Comparison of ENCODE assay signal across 15 cellular contexts in the genomic region with DNA sequence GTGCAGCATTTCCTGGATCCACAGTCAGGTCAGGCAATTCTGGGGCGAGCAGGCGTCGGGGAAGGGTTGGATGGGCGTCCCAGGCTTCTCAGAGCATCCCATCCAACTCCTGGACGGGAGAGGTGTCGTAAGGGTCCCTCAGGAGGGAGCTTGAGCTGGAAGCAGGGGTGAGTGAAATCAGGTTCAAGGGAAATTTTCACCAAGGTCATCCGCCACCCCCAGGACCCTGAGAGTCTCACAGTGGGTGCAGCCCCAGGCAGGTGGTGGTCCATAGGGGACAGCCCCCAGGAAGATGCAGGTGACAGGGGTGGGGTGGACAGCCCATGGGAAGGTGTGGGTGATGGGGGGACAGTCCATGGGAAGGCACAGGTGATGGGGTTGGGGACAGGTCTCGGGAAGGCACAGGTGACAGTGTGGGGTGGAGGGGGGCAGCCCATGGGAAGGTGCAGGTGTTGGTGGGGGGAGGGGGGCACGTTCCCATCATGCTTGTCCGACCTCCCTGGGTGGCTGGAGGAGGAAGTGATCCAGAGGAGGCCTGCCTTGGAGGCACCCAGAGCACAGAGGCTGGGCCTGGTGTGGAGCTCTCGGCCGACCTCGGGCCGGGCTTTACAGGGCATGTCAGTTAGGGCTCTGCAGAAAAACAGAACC. TPM values are rescaled to one million over a fixed set of nuclear protein-coding genes. Genes with fewer than 3 reads are reported as not detected.
A peak's percentile ranks its signal among the peaks of the same experiment; 100 is the strongest.
DNase-seq lines count a peak whose midpoint lies in the region; ATAC-seq, FAIRE-seq and TF ChIP-seq lines count a peak whose summit lies in the region.
"Had no signal": no experiment of that assay in that cellular context is flagged by ENCODE, and none has a peak within 500 bp of the region (broad histone marks: within the 10 kb centered on the region; RNA-seq: fewer than 3 reads in every experiment).

No MANE protein-coding gene starts in this region.

- peaks cover 17 to 33% (median 29%) of the 10 kb centered on the region in 11 experiments for H3K27me3 ChIP-seq in BLaER1 treated with 17β-estradiol and CSF1 and Interleukin-3, amounts not matched to agents 10 nM and 100 nM
- H3K27me3 ChIP-seq in GM12878 (replicated peaks in 1 of 2; ENCODE audit: control insufficient read depth in 2 of 2, insufficient read depth in 2 of 2, low read length in 1 of 2) = no peaks in the 10 kb centered on the region
- no peaks in the 10 kb centered on the region for H3K27me3 ChIP-seq in osteoblast (ENCODE audit: insufficient read depth, low read length)

- CTCF ChIA-PET in GM12878 (lab: Yijun Ruan, JAX) = interaction anchor here (1.1 to 2.3 kb wide), 2 partner anchors 33 to 52 kb away, joined by 3 to 5 read pairs; no protein-coding TSS in a partner anchor

- no TSS peak for BruUV-seq in GM12878 (replicated peaks; lab: Mats Ljungman, UMichigan)

- SMC1A ChIA-PET in GM12878 (lab: Charles Lee; ENCODE audit: uncharacterized antibody, unreplicated experiment) = interaction anchor here (1.0 kb wide), 1 partner anchor 13 kb away, joined by 3 read pairs; no protein-coding TSS in a partner anchor

- FAIRE-seq in GM12891 (lab: Jason Lieb, UNC) (no peak), GM12878 (lab: Jason Lieb, UNC) (no peak)
- FAIRE-seq: GM18507, TTC549 had no signal

- RAD21 ChIA-PET in GM12878 (lab: Charles Lee; ENCODE audit: unreplicated experiment) = interaction anchor here (1.8 kb wide), 1 partner anchor 53 kb away, joined by 5 read pairs; no protein-coding TSS in a partner anchor

- peak overlapping the region; percentile 89 to 97 (median 94) for H3K4me2 ChIP-seq in BLaER1 treated with 17β-estradiol and CSF1 and Interleukin-3, amounts not matched to agents 10 nM and 100 nM
- H3K4me2 ChIP-seq in GM12878 (ENCODE audit: control insufficient read depth, insufficient read depth) (peak overlapping the region; percentile 22; the same call in 1 of the 2 replicates), osteoblast (ENCODE audit: insufficient read depth, low read length) (no peak overlapping the region)

- in situ Hi-C loops in GM12878 (cut with MboI) = no loop called here

- peaks cover 0 to 56% (median 4%) of the 10 kb centered on the region in 11 experiments; a peak in 8 of 22 replicates for H4K20me1 ChIP-seq in BLaER1 treated with 17β-estradiol and CSF1 and Interleukin-3, amounts not matched to agents 10 nM and 100 nM
- H4K20me1 ChIP-seq in GM12878 (ENCODE audit: control insufficient read depth, insufficient read depth) (no peaks in the 10 kb centered on the region), osteoblast (ENCODE audit: insufficient read depth, low read length) (no peaks in the 10 kb centered on the region)

- POLR2A ChIA-PET in GM12878 (lab: Charles Lee) = interaction anchor here (0.5 to 1.1 kb wide), 2 partner anchors 22 to 38 kb away, joined by 3 read pairs; no protein-coding TSS in a partner anchor

- peaks cover 88 to 92% (median 89%) of the 10 kb centered on the region in 10 experiments for H3K4me1 ChIP-seq in BLaER1 treated with 17β-estradiol and CSF1 and Interleukin-3, amounts not matched to agents 10 nM and 100 nM
- H3K4me1 ChIP-seq in GM12878 (ENCODE audit: control insufficient read depth, insufficient read depth, low read length) = peaks cover 76% of the 10 kb centered on the region
- peaks cover 59% of the 10 kb centered on the region for H3K4me1 ChIP-seq in osteoblast (ENCODE audit: insufficient read depth, low read length)
- H3K4me1 ChIP-seq: foreskin keratinocyte had no signal

- peaks cover 8 to 15% (median 13%) of the 10 kb centered on the region in 11 experiments; a peak in 19 of 22 replicates for H3K9me3 ChIP-seq in BLaER1 treated with 17β-estradiol and CSF1 and Interleukin-3, amounts not matched to agents 10 nM and 100 nM (replicated peaks in 1 of 11)
- H3K9me3 ChIP-seq in GM12878 (replicated peaks; ENCODE audit: control insufficient read depth, insufficient read depth, low read length) = no peaks in the 10 kb centered on the region
- H3K9me3 ChIP-seq in osteoblast (ENCODE audit: low read depth, low read length) = peaks cover 2% of the 10 kb centered on the region

- no peak for TF ChIP-seq RAD21 in GM12878 (IDR thresholded peaks at IDR 0.05; ENCODE audit: insufficient read depth, low read depth, low read length)

- no peak for TF ChIP-seq EP300 in GM12878 (IDR thresholded peaks at IDR 0.05; ENCODE audit: borderline replicate concordance in 1 of 2, control insufficient read depth in 1 of 2, low read depth in 2 of 2, low read length in 2 of 2)

- TF ChIP-seq CTCF in GM12878 (IDR thresholded peaks at IDR 0.05 in 2 of 3, conservative IDR thresholded peaks at IDR 0.05 in 1 of 3; ENCODE audit: control insufficient read depth in 2 of 3, extremely low read depth in 1 of 3, insufficient read depth in 1 of 3, low read depth in 3 of 3, low read length in 3 of 3) (no peak), osteoblast (IDR thresholded peaks at IDR 0.05; ENCODE audit: extremely low read depth, low read depth, low read length) (no peak)

- ATAC-seq in GM12878 = no peak
- ATAC-seq in HG02610 (IDR thresholded peaks at IDR 0.05; ENCODE audit: unreplicated experiment) = no peak
- ATAC-seq: foreskin keratinocyte had no signal

- WGBS in GM12878 (ENCODE audit: insufficient coverage, insufficient replicate concordance, low lambda C conversion rate, missing lambda C conversion rate) = 74% methylated on average over 13 of the region's 14 CpGs

- intact Hi-C loops in GM12878 (cut with micrococcal nuclease; ENCODE audit: unreplicated experiment) = no loop called here

- H3K4me3 ChIP-seq in BLaER1 treated with 17β-estradiol and CSF1 and Interleukin-3, amounts not matched to agents 10 nM and 100 nM = no peak overlapping the region
- H3K4me3 ChIP-seq in GM12878 = no peak overlapping the region
- no peak overlapping the region for H3K4me3 ChIP-seq in osteoblast (ENCODE audit: insufficient read depth, low read length)

- H3K36me3 ChIP-seq in BLaER1 treated with 17β-estradiol and CSF1 and Interleukin-3, amounts not matched to agents 10 nM and 100 nM = 0 out of 22 replicates have a peak, but pooled peaks cover 0 to 3% (median 0%) of the 10 kb centered on the region in 11 experiments
- peaks cover 16 to 41% of the 10 kb centered on the region in 2 experiments for H3K36me3 ChIP-seq in GM12878 (ENCODE audit: control insufficient read depth in 2 of 2, insufficient read depth in 2 of 2, low read length in 1 of 2)
- H3K36me3 ChIP-seq in osteoblast (ENCODE audit: insufficient read depth, low read length) = peaks cover 38% of the 10 kb centered on the region

- peak overlapping the region in 3 of 11 experiments; percentile 28 to 43 (median 31); a peak in 4 of 22 replicates for H3K9ac ChIP-seq in BLaER1 treated with 17β-estradiol and CSF1 and Interleukin-3, amounts not matched to agents 10 nM and 100 nM
- H3K9ac ChIP-seq in GM12878 (ENCODE audit: control insufficient read depth, insufficient read depth, low read length) = peak overlapping the region; percentile 7; the same call in 1 of the 2 replicates

- no peak for TF ChIP-seq POLR2A in GM12891 (IDR thresholded peaks at IDR 0.05; ENCODE audit: low read depth, low read length)
- no peak for TF ChIP-seq POLR2A in GM12878 (IDR thresholded peaks at IDR 0.05; ENCODE audit: low read depth, low read length)

- DNase-seq in GM12891 (ENCODE audit: insufficient read length, low spot score) (no peak), GM12878 (ENCODE audit: low read depth, low spot score) (no peak), osteoblast (ENCODE audit: insufficient read length, low spot score, missing footprints) (peak; percentile 59), SK-N-DZ (ENCODE audit: low spot score) (no peak), NOMO-1 treated with DMSO at 0.1 percent for 48 hours (lab: John Stamatoyannopoulos, UW; ENCODE audit: unreplicated experiment) (no peak)
- DNase-seq: CD4-positive, CD25-positive, alpha-beta regulatory T cell; effector memory CD4-positive, alpha-beta T cell; foreskin keratinocyte; Kasumi-1; stimulated activated CD4-positive, alpha-beta T cell treated with anti-CD3 and anti-CD28 coated beads, Interleukin-4, amount 100 ng/mL, for 24 hours; stimulated activated naive CD4-positive, alpha-beta T cell had no signal

- H3K27ac ChIP-seq in BLaER1 treated with 17β-estradiol and CSF1 and Interleukin-3, amounts not matched to agents 10 nM and 100 nM = peak overlapping the region in 1 of 11 experiments; percentile 67; a peak in 2 of 22 replicates
- H3K27ac ChIP-seq in GM12878 (ENCODE audit: control insufficient read depth, insufficient read depth) = peak overlapping the region; percentile 98
- peak overlapping the region; percentile 99 for H3K27ac ChIP-seq in osteoblast (ENCODE audit: low read depth, low read length)
- H3K27ac ChIP-seq: foreskin keratinocyte had no signal

- H3K79me2 ChIP-seq in GM12878 (ENCODE audit: control insufficient read depth, insufficient read depth, low read length) = peaks cover 54% of the 10 kb centered on the region
- peaks cover 69% of the 10 kb centered on the region for H3K79me2 ChIP-seq in osteoblast (ENCODE audit: insufficient read depth, low read length)

- H2AFZ ChIP-seq in GM12878 (ENCODE audit: control insufficient read depth, low read depth, low read length) (no peak overlapping the region), osteoblast (ENCODE audit: low read length) (no peak overlapping the region)

TF ChIP-seq in GM12891, 5 proteins besides CTCF, POLR2A, EP300 and RAD21 (continues in another document):
- TF ChIP-seq PAX5 (IDR thresholded peaks at IDR 0.05; ENCODE audit: insufficient read depth, low read length, severe bottlenecking) = no peak

TF ChIP-seq in GM12878, 131 proteins besides CTCF, POLR2A, EP300 and RAD21 (continues in another document):
- TF ChIP-seq MTA2 (IDR thresholded peaks at IDR 0.05; ENCODE audit: low read depth) = no peak

RNA-seq across cellular contexts. Expression of a gene that starts 48.9 kb away (rescaled TPM):
- polyA plus RNA-seq in GM12891 (2012; ENCODE audit: low read depth, missing spikeins) = 33.3 TPM
- total RNA-seq in GM12878 (2013; cell fraction: nucleolus; rRNA removed) = 101 and 129 TPM in 2 replicates
- 19.6 and 22.1 TPM in 2 replicates for total RNA-seq in GM12878 (2014; rRNA removed)
- total RNA-seq in GM12878 (2014; rRNA removed; fragmentation: Illumina TruSeq; extraction: Trizol) = 9.4 and 11.7 TPM in 2 replicates
- total RNA-seq in GM12878 (2021) = 27.8 and 35.2 TPM in 2 replicates
- polyA plus RNA-seq in GM12878 (2011; ENCODE audit: low read depth) = 8.4 TPM
- 13.5 and 17.3 TPM in 2 replicates for polyA plus RNA-seq in GM12878 (2011; rRNA removed)
- 26.3 and 28.6 TPM in 2 replicates for polyA plus RNA-seq in GM12878 (2011; cell fraction: cytosol; rRNA removed)
- 92.9 and 105 TPM in 2 replicates for polyA plus RNA-seq in GM12878 (2011; cell fraction: nucleus; rRNA removed)
- polyA plus RNA-seq in GM12878 (2012) = 23.5 and 31.3 TPM in 2 replicates
- polyA plus RNA-seq in GM12878 (2014; fragmentation: Illumina TruSeq; extraction: Trizol) = 5.7 and 10.8 TPM in 2 replicates
- 1 to 10 TPM in 1 of 2 experiments, under 1 TPM in 1; 0.90 to 1.1 TPM for polyA plus RNA-seq in GM12878 (2014; fragmentation: Nextera tagmentation; extraction: Ambion mirVana)
- 29.8 and 30.6 TPM in 2 replicates for polyA plus RNA-seq in GM12878 (2014; rRNA removed)
- 10 to 100 TPM; 21.1 to 21.3 TPM for polyA plus RNA-seq in GM12878 (2016; fragmentation: Nextera tagmentation; extraction: Ambion mirVana)
- polyA minus RNA-seq in GM12878 (2011; rRNA and poly(A)+ RNA removed) = 8.8 and 21.8 TPM in 2 replicates
- 6.5 and 7.8 TPM in 2 replicates for polyA minus RNA-seq in GM12878 (2011; cell fraction: cytosol; rRNA and poly(A)+ RNA removed)
- polyA minus RNA-seq in GM12878 (2011; cell fraction: nucleus; rRNA and poly(A)+ RNA removed) = 24.8 and 31.4 TPM in 2 replicates
- 52.2 and 54.6 TPM in 2 replicates for total RNA-seq in osteoblast
- 0.10 and 0.12 TPM in 2 replicates for polyA plus RNA-seq in SK-N-DZ (2014; cell fraction: cytosol; rRNA removed)
- 0.39 and 1.3 TPM in 2 replicates for polyA plus RNA-seq in SK-N-DZ (2014; cell fraction: nucleus; rRNA removed)
